In genomic region chr17:38451030-38451839, GRCh38 we compare ENCODE assay signal across 1 cellular context.
TF ChIP-seq lines count a peak whose summit lies in the region.

No MANE protein-coding gene starts in this region.

TF ChIP-seq in H1, 55 proteins besides CTCF, POLR2A, EP300 and RAD21:
- TF ChIP-seq POU5F1 (IDR thresholded peaks at IDR 0.05; ENCODE audit: low read depth, low read length) (0 out of 2 replicates have a peak, but pooled peaks have one; percentile 51), CBX8 (IDR thresholded peaks at IDR 0.05; ENCODE audit: borderline replicate concordance, low read depth, low read length) (no peak), SIN3A (conservative IDR thresholded peaks at IDR 0.05 in 1 of 2, IDR thresholded peaks at IDR 0.05 in 1 of 2; ENCODE audit: low read depth in 1 of 2, low read length in 2 of 2) (peak in 1 of 2 experiments; percentile 35; a peak in 1 of 4 replicates), ATF2 (IDR thresholded peaks at IDR 0.05; ENCODE audit: low read length) (peak; percentile 75; the same call in 1 of the 2 replicates), PHF8 (conservative IDR thresholded peaks at IDR 0.05; ENCODE audit: low read depth, low read length) (no peak), ZNF274 (IDR thresholded peaks at IDR 0.05; ENCODE audit: borderline replicate concordance, extremely low read depth, low read length) (no peak), KDM4A (IDR thresholded peaks at IDR 0.05; ENCODE audit: low read depth, low read length, severe bottlenecking) (peak; percentile 13), TAF7 (optimal IDR thresholded peaks at IDR 0.05; ENCODE audit: borderline replicate concordance, low read depth, low read length) (peak; percentile 38), BCL11A (IDR thresholded peaks at IDR 0.05; ENCODE audit: low read depth in 2 of 2, low read length in 2 of 2) (peak in 1 of 2 experiments; percentile 19), HDAC2 (IDR thresholded peaks at IDR 0.05; ENCODE audit: borderline replicate concordance in 1 of 2, low read depth in 2 of 2, low read length in 2 of 2) (peak in 1 of 2 experiments; percentile 70; a peak in 1 of 4 replicates), SIRT6 (IDR thresholded peaks at IDR 0.05; ENCODE audit: low read length) (peak; percentile 68), CHD1 (IDR thresholded peaks at IDR 0.05; ENCODE audit: low read depth, low read length) (peak; percentile 67; the same call in 1 of the 2 replicates), ASH2L (IDR thresholded peaks at IDR 0.05; ENCODE audit: low read length) (peak; percentile 45), CTBP2 (IDR thresholded peaks at IDR 0.05; ENCODE audit: borderline replicate concordance, insufficient read depth, insufficient read length, low read length) (peak; percentile 99), CHD2 (IDR thresholded peaks at IDR 0.05; ENCODE audit: low read length) (no peak), TBP (IDR thresholded peaks at IDR 0.05; ENCODE audit: low read depth, low read length) (no peak), HDAC6 (IDR thresholded peaks at IDR 0.05; ENCODE audit: low read depth, low read length) (no peak), NANOG (IDR thresholded peaks at IDR 0.05; ENCODE audit: insufficient read depth, low read depth, low read length, poor library complexity, severe bottlenecking) (peak; percentile 94), TEAD4 (IDR thresholded peaks at IDR 0.05; ENCODE audit: low read depth, low read length) (peak; percentile 98), JUND (IDR thresholded peaks at IDR 0.05; ENCODE audit: low read length) (peak; percentile 4; the same call in 1 of the 2 replicates), YY1 (IDR thresholded peaks at IDR 0.05; ENCODE audit: low read depth, low read length) (peak; percentile 52; the same call in 1 of the 2 replicates), TCF12 (IDR thresholded peaks at IDR 0.05; ENCODE audit: low read depth, low read length) (peak; percentile 97), KDM1A (IDR thresholded peaks at IDR 0.05; ENCODE audit: borderline replicate concordance, low read length) (peak; percentile 97), RBBP5 (IDR thresholded peaks at IDR 0.05; ENCODE audit: borderline replicate concordance, low read depth, low read length) (peak; percentile 39; the same call in 1 of the 2 replicates), POLR2AphosphoS5 (IDR thresholded peaks at IDR 0.05; ENCODE audit: low read depth, low read length) (peak; percentile 72), SP1 (IDR thresholded peaks at IDR 0.05; ENCODE audit: low read depth, low read length) (peak; percentile 89), TAF1 (IDR thresholded peaks at IDR 0.05; ENCODE audit: low read depth, low read length) (peak; percentile 46; the same call in 1 of the 2 replicates)
